1 cellular context compared by ENCODE assay signal in the genomic region with DNA sequence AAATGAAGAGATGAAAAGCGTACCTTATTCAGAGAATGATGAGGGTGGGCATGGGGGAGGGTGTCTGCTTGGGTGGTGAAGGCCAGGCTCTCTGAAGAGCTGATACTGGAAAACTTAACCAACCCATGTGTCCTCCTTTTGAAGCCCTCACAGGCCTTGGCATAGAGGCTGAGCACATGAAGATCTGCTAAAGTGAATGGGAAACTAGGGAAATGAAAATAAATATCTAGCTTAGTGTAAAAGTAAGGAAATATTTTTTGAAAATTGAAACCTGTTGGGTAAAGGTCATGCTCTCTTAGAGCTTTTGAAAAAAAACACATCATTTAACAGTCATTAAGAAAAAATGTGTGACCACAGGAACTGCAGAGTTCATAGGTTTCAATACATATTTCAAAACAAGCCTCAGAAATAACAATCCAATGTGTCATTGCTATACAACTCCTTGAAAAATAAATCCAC.
TF ChIP-seq lines count a peak whose summit lies in the region.

No MANE protein-coding gene starts in this region.

TF ChIP-seq in HCT116, 20 proteins besides CTCF, POLR2A, EP300 and RAD21:
- TF ChIP-seq YY1 (IDR thresholded peaks at IDR 0.05; ENCODE audit: extremely low read depth, insufficient replicate concordance, low read depth, low read length) (no peak), REST (IDR thresholded peaks at IDR 0.05; ENCODE audit: low read depth) (no peak), JUND (IDR thresholded peaks at IDR 0.05) (peak; percentile 88), CBX3 (IDR thresholded peaks at IDR 0.05; ENCODE audit: low read depth) (peak; percentile 26; the same call in 1 of the 2 replicates), EZH2phosphoT487 (IDR thresholded peaks at IDR 0.05; ENCODE audit: borderline replicate concordance) (no peak), TCF7L2 (IDR thresholded peaks at IDR 0.05; ENCODE audit: borderline replicate concordance, extremely low read depth, insufficient read depth, insufficient read length) (no peak), SIN3A (IDR thresholded peaks at IDR 0.05; ENCODE audit: low read depth) (0 out of 2 replicates have a peak, but pooled peaks have one; percentile 35), CEBPB (IDR thresholded peaks at IDR 0.05; ENCODE audit: low read depth) (peak; percentile 84), EGR1 (IDR thresholded peaks at IDR 0.05; ENCODE audit: low read depth) (no peak), FOSL1 (IDR thresholded peaks at IDR 0.05; ENCODE audit: low read depth) (peak; percentile 82), ZNF274 (IDR thresholded peaks at IDR 0.05; ENCODE audit: low read depth, low read length) (no peak), ELF1 (IDR thresholded peaks at IDR 0.05; ENCODE audit: borderline replicate concordance, low read depth) (no peak), POLR2AphosphoS5 (IDR thresholded peaks at IDR 0.05; ENCODE audit: low read depth, low read length) (no peak), SRF (IDR thresholded peaks at IDR 0.05; ENCODE audit: low read depth) (peak; percentile 50; the same call in 1 of the 2 replicates), SP1 (IDR thresholded peaks at IDR 0.05; ENCODE audit: low read depth) (peak; percentile 73), ZFX (IDR thresholded peaks at IDR 0.05) (no peak), EZH2 (IDR thresholded peaks at IDR 0.05) (no peak)
- TF ChIP-seq, protein P1, sequence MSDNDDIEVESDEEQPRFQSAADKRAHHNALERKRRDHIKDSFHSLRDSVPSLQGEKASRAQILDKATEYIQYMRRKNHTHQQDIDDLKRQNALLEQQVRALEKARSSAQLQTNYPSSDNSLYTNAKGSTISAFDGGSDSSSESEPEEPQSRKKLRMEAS (IDR thresholded peaks at IDR 0.05) = 0 out of 2 replicates have a peak, but pooled peaks have one; percentile 22
- TF ChIP-seq, protein P2, sequence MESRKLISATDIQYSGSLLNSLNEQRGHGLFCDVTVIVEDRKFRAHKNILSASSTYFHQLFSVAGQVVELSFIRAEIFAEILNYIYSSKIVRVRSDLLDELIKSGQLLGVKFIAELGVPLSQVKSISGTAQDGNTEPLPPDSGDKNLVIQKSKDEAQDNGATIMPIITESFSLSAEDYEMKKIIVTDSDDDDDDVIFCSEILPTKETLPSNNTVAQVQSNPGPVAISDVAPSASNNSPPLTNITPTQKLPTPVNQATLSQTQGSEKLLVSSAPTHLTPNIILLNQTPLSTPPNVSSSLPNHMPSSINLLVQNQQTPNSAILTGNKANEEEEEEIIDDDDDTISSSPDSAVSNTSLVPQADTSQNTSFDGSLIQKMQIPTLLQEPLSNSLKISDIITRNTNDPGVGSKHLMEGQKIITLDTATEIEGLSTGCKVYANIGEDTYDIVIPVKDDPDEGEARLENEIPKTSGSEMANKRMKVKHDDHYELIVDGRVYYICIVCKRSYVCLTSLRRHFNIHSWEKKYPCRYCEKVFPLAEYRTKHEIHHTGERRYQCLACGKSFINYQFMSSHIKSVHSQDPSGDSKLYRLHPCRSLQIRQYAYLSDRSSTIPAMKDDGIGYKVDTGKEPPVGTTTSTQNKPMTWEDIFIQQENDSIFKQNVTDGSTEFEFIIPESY (IDR thresholded peaks at IDR 0.05; ENCODE audit: extremely low read depth, insufficient replicate concordance, low read length) = no peak
- TF ChIP-seq, protein P3, sequence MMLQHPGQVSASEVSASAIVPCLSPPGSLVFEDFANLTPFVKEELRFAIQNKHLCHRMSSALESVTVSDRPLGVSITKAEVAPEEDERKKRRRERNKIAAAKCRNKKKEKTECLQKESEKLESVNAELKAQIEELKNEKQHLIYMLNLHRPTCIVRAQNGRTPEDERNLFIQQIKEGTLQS (IDR thresholded peaks at IDR 0.05) = no peak
TF ChIP-seq in HCT116: peak in this region for 8.
